Comparison of ENCODE assay signal across 12 cellular contexts in the genomic region with DNA sequence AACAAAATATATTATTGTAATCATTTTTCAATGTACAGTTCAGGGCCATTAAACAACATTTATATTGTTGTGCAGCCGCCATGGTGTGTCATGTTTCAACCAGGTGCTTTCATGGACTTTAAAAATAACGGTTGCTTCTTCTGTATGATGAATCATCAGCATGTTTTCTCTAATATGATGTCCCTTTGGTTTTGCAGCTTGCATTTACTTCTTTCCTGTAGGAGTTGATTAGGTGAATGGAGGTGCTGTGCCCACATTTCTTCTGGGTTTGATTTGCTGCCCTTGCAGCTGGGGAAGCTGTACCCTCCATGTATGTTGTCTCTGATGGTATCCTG.
"Had no signal": no experiment of that assay in that cellular context is flagged by ENCODE, and none has a peak within 500 bp of the region (broad histone marks: within the 10 kb centered on the region; RNA-seq: fewer than 3 reads in every experiment).

No MANE protein-coding gene starts in this region.

- ATAC-seq: right cardiac atrium had no signal

- DNase-seq: activated naive CD4-positive, alpha-beta T cell; activated naive CD8-positive, alpha-beta T cell treated with anti-CD3 and anti-CD28 coated beads, Interleukin-2, amount 10 ng/mL, durations not matched to agents 7 days and 5 days; central memory CD4-positive, alpha-beta T cell; cortex of kidney; effector CD4-positive, alpha-beta T cell; foreskin fibroblast; immature natural killer cell; right cardiac atrium; stimulated activated CD4-positive, alpha-beta T cell treated with anti-CD3 and anti-CD28 coated beads, Interleukin-1b, Interleukin-23, amount 100 ng/mL, for 48 hours; T1000 had no signal

- H3K27me3 Mint-ChIP-seq: activated naive CD8-positive, alpha-beta T cell treated with anti-CD3 and anti-CD28 coated beads, Interleukin-2, amount 10 ng/mL, durations not matched to agents 7 days and 5 days; brain; progenitor cell of endocrine pancreas had no signal

- H3K4me3 Mint-ChIP-seq: activated naive CD8-positive, alpha-beta T cell treated with anti-CD3 and anti-CD28 coated beads, Interleukin-2, amount 10 ng/mL, durations not matched to agents 7 days and 5 days; brain; immature natural killer cell had no signal

- H3K27ac Mint-ChIP-seq: activated naive CD8-positive, alpha-beta T cell treated with anti-CD3 and anti-CD28 coated beads, Interleukin-2, amount 10 ng/mL, durations not matched to agents 7 days and 5 days; progenitor cell of endocrine pancreas had no signal

- H3K9me3 Mint-ChIP-seq: activated naive CD8-positive, alpha-beta T cell treated with anti-CD3 and anti-CD28 coated beads, Interleukin-2, amount 10 ng/mL, durations not matched to agents 7 days and 5 days; immature natural killer cell had no signal
